In the genomic region with DNA sequence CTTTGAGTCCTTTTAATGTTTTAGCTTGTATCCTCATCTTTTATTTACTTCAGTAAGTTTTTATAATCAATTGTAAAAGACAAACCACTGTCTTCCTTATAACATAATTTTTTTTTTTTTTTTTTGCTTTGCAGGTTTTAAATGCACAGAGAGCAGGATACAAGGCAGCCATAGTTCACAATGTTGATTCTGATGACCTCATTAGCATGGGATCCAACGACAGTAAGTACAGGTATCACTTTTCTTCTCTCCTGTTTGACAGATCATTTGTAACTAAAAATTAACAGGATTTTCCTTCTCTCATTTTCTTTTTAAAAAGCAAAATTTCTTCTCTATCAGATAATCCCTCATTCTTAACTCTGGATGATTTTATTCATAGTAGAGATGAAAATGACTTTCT, we compare ENCODE assay signal across 1 cellular context.
TF ChIP-seq lines count a peak whose summit lies in the region.

No MANE protein-coding gene starts in this region.

TF ChIP-seq in SK-N-SH, 30 proteins besides CTCF, POLR2A, EP300 and RAD21 (continued from another document):
- TF ChIP-seq, protein P1, sequence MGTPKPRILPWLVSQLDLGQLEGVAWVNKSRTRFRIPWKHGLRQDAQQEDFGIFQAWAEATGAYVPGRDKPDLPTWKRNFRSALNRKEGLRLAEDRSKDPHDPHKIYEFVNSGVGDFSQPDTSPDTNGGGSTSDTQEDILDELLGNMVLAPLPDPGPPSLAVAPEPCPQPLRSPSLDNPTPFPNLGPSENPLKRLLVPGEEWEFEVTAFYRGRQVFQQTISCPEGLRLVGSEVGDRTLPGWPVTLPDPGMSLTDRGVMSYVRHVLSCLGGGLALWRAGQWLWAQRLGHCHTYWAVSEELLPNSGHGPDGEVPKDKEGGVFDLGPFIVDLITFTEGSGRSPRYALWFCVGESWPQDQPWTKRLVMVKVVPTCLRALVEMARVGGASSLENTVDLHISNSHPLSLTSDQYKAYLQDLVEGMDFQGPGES (IDR thresholded peaks at IDR 0.05; ENCODE audit: low read depth, low read length) = no peak
- no peak for TF ChIP-seq RXRA (IDR thresholded peaks at IDR 0.05; ENCODE audit: borderline replicate concordance, low read depth)
